Comparison of ENCODE assay signal across 16 cellular contexts in the genomic region with DNA sequence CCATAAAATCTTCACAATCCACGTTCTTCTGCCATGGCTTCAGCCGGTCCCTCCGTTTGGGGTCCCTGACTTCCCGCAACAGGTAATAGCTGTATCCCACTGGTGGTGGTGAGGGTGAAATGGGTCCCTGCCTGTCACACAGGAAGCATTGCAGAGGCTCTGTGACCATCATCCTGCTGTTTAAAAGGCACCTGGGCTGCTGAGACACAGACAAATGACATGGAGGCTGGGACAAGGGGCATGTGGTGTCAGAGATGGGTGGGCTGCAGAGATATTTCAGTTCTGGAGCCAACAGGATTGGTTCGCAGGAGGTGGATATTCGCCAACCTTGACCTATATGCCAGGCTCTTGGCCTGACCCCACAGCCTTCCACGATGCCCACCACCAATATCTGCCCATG.
"Had no signal": no experiment of that assay in that cellular context is flagged by ENCODE, and none has a peak within 500 bp of the region (broad histone marks: within the 10 kb centered on the region; RNA-seq: fewer than 3 reads in every experiment).

No MANE protein-coding gene starts in this region.

- H3K27ac ChIP-seq: foreskin keratinocyte, suprapubic skin, thyroid gland, uterus had no signal

- H3K4me3 ChIP-seq: lung, suprapubic skin, thyroid gland, uterus had no signal

- H3K36me3 ChIP-seq: suprapubic skin, thyroid gland, uterus had no signal

- H3K27me3 ChIP-seq: foreskin keratinocyte, thyroid gland, uterus had no signal

- DNase-seq: erythroblast; foreskin keratinocyte; immature natural killer cell; kidney; left cardiac atrium; left ventricle myocardium superior; mesenchymal stem cell; right cardiac atrium; small intestine; stimulated activated CD4-positive, alpha-beta T cell treated with anti-CD3 and anti-CD28 coated beads, Interleukin-12 subunit alpha, Interleukin-12 subunit beta, amount 100 ng/mL, for 4 hours; stimulated activated CD4-positive, alpha-beta T cell treated with anti-CD3 and anti-CD28 coated beads, Interleukin-2, amount 100 ng/mL, for 48 hours; stimulated activated naive CD8-positive, alpha-beta T cell treated with anti-CD3 and anti-CD28 coated beads, Interleukin-15, Interleukin-2, amounts not matched to agents 100 U/mL and 50 U/mL, for 24 hours; thyroid gland; uterus had no signal

- H3K4me1 ChIP-seq: foreskin keratinocyte, suprapubic skin, thyroid gland, uterus had no signal
